ENCODE assay signal across 17 cellular contexts in the genomic region with DNA sequence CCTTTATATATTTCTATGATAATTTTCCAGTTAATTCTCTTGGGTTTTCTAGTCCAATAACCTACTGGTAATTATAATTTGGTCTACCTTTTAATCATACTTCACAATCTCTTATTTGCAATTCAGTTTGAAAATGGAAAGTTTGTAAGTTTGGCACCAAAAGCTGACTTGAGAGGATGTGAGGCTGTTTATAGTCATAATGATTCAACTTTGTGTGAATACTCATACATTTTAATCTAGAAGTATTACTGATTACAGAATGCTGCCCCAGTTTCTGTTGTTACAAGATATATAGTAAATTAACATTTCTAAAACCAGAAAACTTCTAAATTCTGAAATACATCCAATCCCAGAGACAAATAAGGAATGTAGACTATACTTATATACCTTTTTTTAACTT.
DNase-seq lines count a peak whose midpoint lies in the region; ATAC-seq, FAIRE-seq and TF ChIP-seq lines count a peak whose summit lies in the region.
"Had no signal": no experiment of that assay in that cellular context is flagged by ENCODE, and none has a peak within 500 bp of the region (broad histone marks: within the 10 kb centered on the region; RNA-seq: fewer than 3 reads in every experiment).

No MANE protein-coding gene starts in this region.

- H3K27ac ChIP-seq in RWPE2 (ENCODE audit: poor library complexity, severe bottlenecking) = peak overlapping the region; percentile 93
- H3K27ac ChIP-seq in keratinocyte (ENCODE audit: control insufficient read depth, insufficient read depth, low read length) = peak overlapping the region; percentile 1
- H3K27ac ChIP-seq: PC-9 had no signal

- H3K4me1 Mint-ChIP-seq in T-cell = peaks cover 0 to 10% (median 10%) of the 10 kb centered on the region in 3 donors
- H3K4me1 Mint-ChIP-seq: CD4-positive, alpha-beta memory T cell had no signal

- TF ChIP-seq CTCF in RWPE2 (IDR thresholded peaks at IDR 0.05; ENCODE audit: poor library complexity, severe bottlenecking) (no peak), epithelial cell of esophagus (IDR thresholded peaks at IDR 0.05; ENCODE audit: insufficient read depth, low read depth, low read length, missing control alignments) (no peak), keratinocyte (optimal IDR thresholded peaks at IDR 0.05 in 1 of 3, IDR thresholded peaks at IDR 0.05 in 1 of 3, conservative IDR thresholded peaks at IDR 0.05 in 1 of 3; ENCODE audit: extremely low read depth in 1 of 3, insufficient read depth in 2 of 3, low read length in 3 of 3) (no peak)

- H3K9me3 Mint-ChIP-seq in T-cell = peaks cover 0 to 7% (median 3%) of the 10 kb centered on the region in 3 donors

- H3K27ac Mint-ChIP-seq in T-cell = no peak overlapping the region
- H3K27ac Mint-ChIP-seq: CD4-positive, alpha-beta memory T cell; IgD-negative memory B cell had no signal

- peak overlapping the region; percentile 11 for H3K4me2 ChIP-seq in keratinocyte (ENCODE audit: control insufficient read depth, extremely low read depth, insufficient read depth, low read depth, low read length)
- H3K4me2 ChIP-seq: PC-9, SK-N-SH had no signal

- no peak overlapping the region for H3K9ac ChIP-seq in keratinocyte (ENCODE audit: control insufficient read depth, extremely low read depth, insufficient read depth, low read length)
- H3K9ac ChIP-seq: SK-N-SH had no signal

- no peaks in the 10 kb centered on the region for H3K27me3 Mint-ChIP-seq in T-cell
- H3K27me3 Mint-ChIP-seq: IgD-negative memory B cell had no signal

- H3K9me3 ChIP-seq in RWPE2 (ENCODE audit: severe bottlenecking) (no peaks in the 10 kb centered on the region), keratinocyte (ENCODE audit: control insufficient read depth, low read depth, low read length) (peaks cover 2% of the 10 kb centered on the region)
- H3K9me3 ChIP-seq: BE2C, SK-N-SH had no signal

- H3K4me1 ChIP-seq in RWPE2 (ENCODE audit: insufficient read depth, poor library complexity, severe bottlenecking) = peaks cover 51% of the 10 kb centered on the region
- peaks cover 36% of the 10 kb centered on the region for H3K4me1 ChIP-seq in keratinocyte (ENCODE audit: control insufficient read depth, extremely low read depth, insufficient read depth, low read length)
- H3K4me1 ChIP-seq: BE2C had no signal

- no peaks in the 10 kb centered on the region for H3K79me2 ChIP-seq in keratinocyte (ENCODE audit: control insufficient read depth, insufficient read depth, low read length)

- CTCF ChIA-PET in T-cell (lab: Charles Lee) = interaction anchor here in 1 of 2 donors (0.6 kb wide), 1 partner anchor 470 kb away, joined by 3 read pairs; no protein-coding TSS in a partner anchor

- dilution Hi-C loops in keratinocyte (cut with MboI; ENCODE audit: extremely low pct_ligation_motif_present, low sequenced_read_pairs) = no loop called here

- ATAC-seq in RWPE2 (ENCODE audit: low read depth) = no peak
- no peak for ATAC-seq in T-cell (replicated peaks in 1 of 4)
- no peak for ATAC-seq in HG02870 (IDR thresholded peaks at IDR 0.05; ENCODE audit: unreplicated experiment)

- no peaks in the 10 kb centered on the region for H4K20me1 ChIP-seq in keratinocyte (ENCODE audit: control insufficient read depth, extremely low read depth, insufficient read depth, low read length)

- no peaks in the 10 kb centered on the region for H3K9me1 ChIP-seq in keratinocyte (ENCODE audit: control insufficient read depth, extremely low read depth, insufficient read depth, low read length)

- H3K36me3 Mint-ChIP-seq in T-cell = peaks cover 6% of the 10 kb centered on the region

- POLR2A ChIA-PET in T-cell (lab: Charles Lee) = no interaction called here

- H3K27me3 ChIP-seq in RWPE2 (ENCODE audit: insufficient read depth, poor library complexity, severe bottlenecking) = no peaks in the 10 kb centered on the region
- no peaks in the 10 kb centered on the region for H3K27me3 ChIP-seq in keratinocyte (ENCODE audit: control insufficient read depth, extremely low read depth, insufficient read depth, low read length)

- H3K4me3 ChIP-seq in RWPE2 (ENCODE audit: severe bottlenecking) (no peak overlapping the region), epithelial cell of esophagus (ENCODE audit: low read length) (no peak overlapping the region), keratinocyte (ENCODE audit: control insufficient read depth in 2 of 3, extremely low read depth in 1 of 3, insufficient read depth in 2 of 3, low read depth in 1 of 3, low read length in 3 of 3) (no peak overlapping the region)
- H3K4me3 ChIP-seq: PC-9 had no signal

- no peak overlapping the region for H2AFZ ChIP-seq in keratinocyte (ENCODE audit: control insufficient read depth, low read length)
- H2AFZ ChIP-seq: PC-9 had no signal

- no peak for FAIRE-seq in keratinocyte (lab: Jason Lieb, UNC)
- FAIRE-seq: H54 had no signal

- H3K36me3 ChIP-seq in RWPE2 (ENCODE audit: low read depth) (no peaks in the 10 kb centered on the region), keratinocyte (ENCODE audit: control insufficient read depth in 2 of 2, extremely low read depth in 1 of 2, insufficient read depth in 2 of 2, low read length in 2 of 2) (no peaks in the 10 kb centered on the region)
- H3K36me3 ChIP-seq: BE2C had no signal

- DNase-seq in HCEC 1CT (peak; percentile 68), RWPE2 (ENCODE audit: low spot score) (no peak), epithelial cell of esophagus (ENCODE audit: low read depth) (peak; percentile 39), keratinocyte (ENCODE audit: low read depth, low spot score) (no peak), NCI-H2227 (lab: John Stamatoyannopoulos, UW; ENCODE audit: unreplicated experiment) (no peak), T-cell (no peak), NCI-H128 (lab: John Stamatoyannopoulos, UW; ENCODE audit: unreplicated experiment) (no peak)
- DNase-seq: BE2C; CD4-positive, alpha-beta memory T cell; DMS79; GDM1; PC-9; Right ventricle myocardium superior; SK-N-SH had no signal

- no peak overlapping the region for H3K4me3 Mint-ChIP-seq in T-cell
- H3K4me3 Mint-ChIP-seq: CD4-positive, alpha-beta memory T cell; IgD-negative memory B cell had no signal

Comparison
In these comparisons a context has a peak if more than half of its experiments do, and no peak if none do; other contexts are left out.
1. DNase-seq: peak in HCEC 1CT (single experiment) and epithelial cell of esophagus (single experiment); none in RWPE2 (single experiment), keratinocyte (single experiment), NCI-H2227 (single experiment), T-cell (0 of 34) and NCI-H128 (single experiment).